ENCODE assay signal across 1 cellular context in genomic region chr9:129558551-129559505, GRCh38.
A peak's percentile ranks its signal among the peaks of the same experiment; 100 is the strongest.
TF ChIP-seq lines count a peak whose summit lies in the region.

No MANE protein-coding gene starts in this region.

TF ChIP-seq in HepG2, 621 proteins besides CTCF, POLR2A, EP300 and RAD21 (continued from another document and continues in another):
- TF ChIP-seq GPBP1L1 (CRISPR knock-in tag; IDR thresholded peaks at IDR 0.05), result no peak
- TF ChIP-seq ETV6 (CRISPR knock-in tag; conservative IDR thresholded peaks at IDR 0.05), result peak; percentile 76; the same call in 1 of the 2 replicates
- peak; percentile 92 for TF ChIP-seq ARNTL (CRISPR knock-in tag; IDR thresholded peaks at IDR 0.05)
- no peak for TF ChIP-seq ZNF713 (CRISPR knock-in tag; IDR thresholded peaks at IDR 0.05)
- peak; percentile 97 for TF ChIP-seq ZNF878 (CRISPR knock-in tag; IDR thresholded peaks at IDR 0.05)
- no peak for TF ChIP-seq NBN (conservative IDR thresholded peaks at IDR 0.05)
- TF ChIP-seq ZNF704 (CRISPR knock-in tag; IDR thresholded peaks at IDR 0.05; ENCODE audit: borderline replicate concordance), result peak; percentile 91
- TF ChIP-seq ZSCAN25 (CRISPR knock-in tag; IDR thresholded peaks at IDR 0.05), result peak; percentile 81
- TF ChIP-seq NR3C1 (CRISPR knock-in tag; IDR thresholded peaks at IDR 0.05), result no peak
- peak; percentile 38; the same call in 1 of the 2 replicates for TF ChIP-seq CBFB (CRISPR knock-in tag; IDR thresholded peaks at IDR 0.05)
- peak; percentile 84 for TF ChIP-seq AKNA (CRISPR knock-in tag; IDR thresholded peaks at IDR 0.05; ENCODE audit: borderline replicate concordance)
- TF ChIP-seq ZNF724P (CRISPR knock-in tag; IDR thresholded peaks at IDR 0.05; ENCODE audit: borderline replicate concordance), result peak; percentile 97; the same call in 1 of the 2 replicates
- peak; percentile 17; the same call in 1 of the 2 replicates for TF ChIP-seq CEBPG (CRISPR knock-in tag; IDR thresholded peaks at IDR 0.05)
- TF ChIP-seq ZNF773 (CRISPR knock-in tag; IDR thresholded peaks at IDR 0.05; ENCODE audit: borderline replicate concordance), result peak; percentile 89; the same call in 1 of the 2 replicates
- peak; percentile 77; the same call in 1 of the 2 replicates for TF ChIP-seq IRF2 (CRISPR knock-in tag; IDR thresholded peaks at IDR 0.05)
- TF ChIP-seq TBX3 (IDR thresholded peaks at IDR 0.05; ENCODE audit: borderline replicate concordance), result peak; percentile 34; the same call in 1 of the 2 replicates
- TF ChIP-seq SRSF9 (IDR thresholded peaks at IDR 0.05; ENCODE audit: borderline replicate concordance, insufficient read depth, low read depth, low read length, poor library complexity, severe bottlenecking), result no peak
- peak; percentile 90; the same call in 1 of the 2 replicates for TF ChIP-seq ZNF747 (CRISPR knock-in tag; IDR thresholded peaks at IDR 0.05; ENCODE audit: borderline replicate concordance)
- TF ChIP-seq FOXJ3 (CRISPR knock-in tag; IDR thresholded peaks at IDR 0.05; ENCODE audit: borderline replicate concordance), result peak; percentile 84
- peak; percentile 93 for TF ChIP-seq REPIN1 (CRISPR knock-in tag; IDR thresholded peaks at IDR 0.05; ENCODE audit: borderline replicate concordance, low read depth)
- peak; percentile 93 for TF ChIP-seq ERF (CRISPR knock-in tag; IDR thresholded peaks at IDR 0.05)
- TF ChIP-seq PHF21A (CRISPR knock-in tag; IDR thresholded peaks at IDR 0.05), result peak; percentile 92
- TF ChIP-seq HOXA5 (CRISPR knock-in tag; IDR thresholded peaks at IDR 0.05), result peak; percentile 91
- peak; percentile 80; the same call in 1 of the 2 replicates for TF ChIP-seq XBP1 (CRISPR knock-in tag; IDR thresholded peaks at IDR 0.05)
- peak; percentile 91; the same call in 1 of the 2 replicates for TF ChIP-seq ZNF275 (CRISPR knock-in tag; IDR thresholded peaks at IDR 0.05; ENCODE audit: borderline replicate concordance)
- peak; percentile 90 for TF ChIP-seq ZNF160 (CRISPR knock-in tag; IDR thresholded peaks at IDR 0.05)
- TF ChIP-seq PBX3 (CRISPR knock-in tag; IDR thresholded peaks at IDR 0.05; ENCODE audit: borderline replicate concordance), result 0 out of 2 replicates have a peak, but pooled peaks have one; percentile 52
- no peak; the same call in 1 of the 2 replicates for TF ChIP-seq DNMT1 (CRISPR knock-in tag; IDR thresholded peaks at IDR 0.05)
- TF ChIP-seq ZBED4 (CRISPR knock-in tag; IDR thresholded peaks at IDR 0.05; ENCODE audit: borderline replicate concordance), result peak; percentile 56
- peak; percentile 81; the same call in 1 of the 2 replicates for TF ChIP-seq KDM2A (CRISPR knock-in tag; IDR thresholded peaks at IDR 0.05; ENCODE audit: borderline replicate concordance, low read depth)
- TF ChIP-seq ZNF143 (CRISPR knock-in tag; IDR thresholded peaks at IDR 0.05), result peak; percentile 59
- peak; percentile 71; the same call in 1 of the 2 replicates for TF ChIP-seq DMAP1 (CRISPR knock-in tag; IDR thresholded peaks at IDR 0.05)
- TF ChIP-seq ZFP62 (CRISPR knock-in tag; IDR thresholded peaks at IDR 0.05), result no peak
- TF ChIP-seq ZNF484 (CRISPR knock-in tag; IDR thresholded peaks at IDR 0.05; ENCODE audit: borderline replicate concordance, low read depth), result no peak
- no peak for TF ChIP-seq FOXK2 (IDR thresholded peaks at IDR 0.05)
- TF ChIP-seq ONECUT2 (CRISPR knock-in tag; IDR thresholded peaks at IDR 0.05), result peak; percentile 82; the same call in 1 of the 2 replicates
- no peak for TF ChIP-seq TRIM22 (IDR thresholded peaks at IDR 0.05)
- TF ChIP-seq ZNF207 (IDR thresholded peaks at IDR 0.05; ENCODE audit: borderline replicate concordance), result no peak
- TF ChIP-seq ATF3 (CRISPR knock-in tag; IDR thresholded peaks at IDR 0.05), result 0 out of 2 replicates have a peak, but pooled peaks have one; percentile 27
- no peak for TF ChIP-seq TBL1XR1 (IDR thresholded peaks at IDR 0.05; ENCODE audit: borderline replicate concordance, low read length, partially characterized antibody)
- peak; percentile 98 for TF ChIP-seq PATZ1 (CRISPR knock-in tag; IDR thresholded peaks at IDR 0.05)
- TF ChIP-seq ZNF501 (CRISPR knock-in tag; IDR thresholded peaks at IDR 0.05), result peak; percentile 58; the same call in 1 of the 2 replicates
- TF ChIP-seq PHB2 (IDR thresholded peaks at IDR 0.05; ENCODE audit: partially characterized antibody), result no peak
- no peak for TF ChIP-seq ZNF850 (CRISPR knock-in tag; conservative IDR thresholded peaks at IDR 0.05)
- no peak for TF ChIP-seq ZNF737 (CRISPR knock-in tag; IDR thresholded peaks at IDR 0.05; ENCODE audit: borderline replicate concordance)
